Comparison of ENCODE assay signal across 11 cellular contexts in genomic region chr12:53378222-53378621, GRCh38. TPM values are rescaled to one million over a fixed set of nuclear protein-coding genes. Genes with fewer than 3 reads are reported as not detected.
DNase-seq lines count a peak whose midpoint lies in the region; ATAC-seq and TF ChIP-seq lines count a peak whose summit lies in the region.
"Had no signal": no experiment of that assay in that cellular context is flagged by ENCODE, and none has a peak within 500 bp of the region (broad histone marks: within the 10 kb centered on the region; RNA-seq: fewer than 3 reads in every experiment).

No MANE protein-coding gene starts in this region.

- intact Hi-C loops in PC-9 (cut with micrococcal nuclease; ENCODE audit: unreplicated experiment), result loop anchor here (2.0 kb wide), 1 partner anchor 57 kb away; the partner anchor contains the start of gene AAAS

- H3K4me1 Mint-ChIP-seq in GM23338, result peaks cover 23% of the 10 kb centered on the region

- H3K36me3 Mint-ChIP-seq in GM23338 (ENCODE audit: low read depth), result peaks cover 25% of the 10 kb centered on the region

- peaks cover 22% of the 10 kb centered on the region for H3K79me2 ChIP-seq in GM23338 (replicated peaks; ENCODE audit: insufficient read depth)
- peaks cover 24% of the 10 kb centered on the region for H3K79me2 ChIP-seq in PC-9 (ENCODE audit: low read depth)
- H3K79me2 ChIP-seq in hepatocyte, result peaks cover 23% of the 10 kb centered on the region
- peaks cover 19% of the 10 kb centered on the region for H3K79me2 ChIP-seq in smooth muscle cell (ENCODE audit: low read depth)

- H3K9me2 ChIP-seq in GM23338 (ENCODE audit: insufficient read depth), result no peaks in the 10 kb centered on the region
- H3K9me2 ChIP-seq in PC-9 (ENCODE audit: insufficient read depth), result no peaks in the 10 kb centered on the region
- no peaks in the 10 kb centered on the region for H3K9me2 ChIP-seq in hepatocyte (replicated peaks; ENCODE audit: insufficient read depth)

- ATAC-seq in GM23338 (no peak), HG03135 (IDR thresholded peaks at IDR 0.05; ENCODE audit: unreplicated experiment) (no peak), HG02798 (IDR thresholded peaks at IDR 0.05; ENCODE audit: poor library complexity, unreplicated experiment) (no peak)
- ATAC-seq in activated CD4-positive, CD25-positive, alpha-beta regulatory T cell treated with anti-CD3 and anti-CD28 coated beads, Interleukin-2, amount 50 U/mL, for 24 hours, result no peak

- no peak overlapping the region for H3K4me3 Mint-ChIP-seq in GM23338
- H3K4me3 Mint-ChIP-seq: activated naive CD8-positive, alpha-beta T cell treated with anti-CD3 and anti-CD28 coated beads, Interleukin-2, amount 10 ng/mL, durations not matched to agents 7 days and 5 days had no signal

- H3K27ac ChIP-seq in GM23338 (ENCODE audit: low read depth) (peak overlapping the region; percentile 78), PC-9 (peak overlapping the region; percentile 80), hepatocyte (peak overlapping the region; percentile 90), smooth muscle cell (ENCODE audit: low read depth) (peak overlapping the region; percentile 71)

- H3K4me3 ChIP-seq in GM23338 (peak overlapping the region; percentile 44; the same call in 1 of the 2 replicates), PC-9 (peak overlapping the region; percentile 76; the same call in 1 of the 2 replicates), hepatocyte (no peak overlapping the region), smooth muscle cell (no peak overlapping the region)

- H3K9me3 Mint-ChIP-seq in GM23338, result no peaks in the 10 kb centered on the region; the same call in 2 of the 3 replicates
- H3K9me3 Mint-ChIP-seq: activated naive CD8-positive, alpha-beta T cell treated with anti-CD3 and anti-CD28 coated beads, Interleukin-2, amount 10 ng/mL, durations not matched to agents 7 days and 5 days had no signal

- no peak overlapping the region for H3K9ac ChIP-seq in smooth muscle cell (ENCODE audit: low read depth)

- TF ChIP-seq CTCF in GM23338 (conservative IDR thresholded peaks at IDR 0.05; ENCODE audit: low read depth in 2 of 2), result no peak
- no peak for TF ChIP-seq CTCF in PC-9 (conservative IDR thresholded peaks at IDR 0.05)
- TF ChIP-seq CTCF in hepatocyte (IDR thresholded peaks at IDR 0.05; ENCODE audit: poor library complexity), result no peak
- TF ChIP-seq CTCF in smooth muscle cell (IDR thresholded peaks at IDR 0.05; ENCODE audit: borderline replicate concordance, insufficient read depth, poor library complexity, severe bottlenecking), result no peak

- H3K27ac Mint-ChIP-seq in GM23338, result peak overlapping the region; percentile 88
- H3K27ac Mint-ChIP-seq: activated naive CD8-positive, alpha-beta T cell treated with anti-CD3 and anti-CD28 coated beads, Interleukin-2, amount 10 ng/mL, durations not matched to agents 7 days and 5 days had no signal

- H3F3A ChIP-seq in GM23338 (replicated peaks; ENCODE audit: low read depth) (0 out of 2 replicates have a peak, but pooled peaks cover 6% of the 10 kb centered on the region), PC-9 (ENCODE audit: insufficient read depth, low read depth) (peaks cover 36% of the 10 kb centered on the region), smooth muscle cell (ENCODE audit: low read depth) (peaks cover 7% of the 10 kb centered on the region)

- H4K20me1 ChIP-seq in GM23338 (replicated peaks; ENCODE audit: insufficient read depth) (no peaks in the 10 kb centered on the region; the same call in 1 of the 2 replicates), PC-9 (ENCODE audit: insufficient read depth) (no peaks in the 10 kb centered on the region; the same call in 1 of the 2 replicates), hepatocyte (ENCODE audit: insufficient read depth, poor library complexity, severe bottlenecking) (peaks cover 9% of the 10 kb centered on the region), smooth muscle cell (ENCODE audit: low read depth) (peaks cover 24% of the 10 kb centered on the region)

- peak overlapping the region; percentile 48 for H3K4me2 ChIP-seq in GM23338
- H3K4me2 ChIP-seq in PC-9, result peak overlapping the region; percentile 92
- H3K4me2 ChIP-seq in hepatocyte, result peak overlapping the region; percentile 71
- peak overlapping the region; percentile 84 for H3K4me2 ChIP-seq in smooth muscle cell

- POLR2A ChIA-PET in PC-9 (lab: Charles Lee; ENCODE audit: unreplicated experiment), result interaction anchor here (0.6 to 1.1 kb wide), 2 partner anchors 9 to 14 kb away, joined by 3 to 10 read pairs; no protein-coding TSS in a partner anchor

- H3K9me3 ChIP-seq in PC-9 (ENCODE audit: insufficient read depth, low read depth) (no peaks in the 10 kb centered on the region), hepatocyte (ENCODE audit: low read depth) (no peaks in the 10 kb centered on the region), smooth muscle cell (replicated peaks; ENCODE audit: low read depth) (no peaks in the 10 kb centered on the region)

- CTCF ChIA-PET in PC-9 (lab: Charles Lee), result interaction anchor here (0.5 to 1.8 kb wide), 2 partner anchors 11 to 26 kb away, joined by 3 to 7 read pairs; no protein-coding TSS in a partner anchor

- H3K27me3 ChIP-seq in GM23338 (ENCODE audit: insufficient read depth) (no peaks in the 10 kb centered on the region), PC-9 (ENCODE audit: insufficient read depth, low read depth) (no peaks in the 10 kb centered on the region), hepatocyte (no peaks in the 10 kb centered on the region), smooth muscle cell (ENCODE audit: low read depth) (no peaks in the 10 kb centered on the region)

- H3K4me1 ChIP-seq in GM23338 (ENCODE audit: insufficient read depth), result peaks cover 11% of the 10 kb centered on the region
- peaks cover 30% of the 10 kb centered on the region for H3K4me1 ChIP-seq in PC-9 (replicated peaks; ENCODE audit: insufficient read depth)
- peaks cover 22% of the 10 kb centered on the region for H3K4me1 ChIP-seq in hepatocyte (ENCODE audit: insufficient read depth)
- peaks cover 30% of the 10 kb centered on the region for H3K4me1 ChIP-seq in smooth muscle cell (ENCODE audit: low read depth)

- peaks cover 4% of the 10 kb centered on the region for H3K27me3 Mint-ChIP-seq in GM23338 (ENCODE audit: insufficient read depth, low read depth, poor library complexity)
- H3K27me3 Mint-ChIP-seq: activated naive CD8-positive, alpha-beta T cell treated with anti-CD3 and anti-CD28 coated beads, Interleukin-2, amount 10 ng/mL, durations not matched to agents 7 days and 5 days had no signal

- DNase-seq in GM23338 (ENCODE audit: low spot score), result no peak
- no peak for DNase-seq in PC-9
- no peak for DNase-seq in hepatocyte (ENCODE audit: low spot score)
- DNase-seq in smooth muscle cell (lab: John Stamatoyannopoulos, UW; ENCODE audit: unreplicated experiment), result no peak
- DNase-seq in activated CD4-positive, alpha-beta T cell treated with anti-CD3 and anti-CD28 coated beads for 4 hours, result no peak
- DNase-seq: activated naive CD8-positive, alpha-beta T cell treated with anti-CD3 and anti-CD28 coated beads, Interleukin-2, amount 10 ng/mL, durations not matched to agents 7 days and 5 days; NCI-H2227 treated with DMSO at 0.1 percent for 48 hours had no signal

- WGBS in hepatocyte (ENCODE audit: low lambda C conversion rate, missing lambda C conversion rate), result 96% methylated on average over 12 of the region's 12 CpGs
- 98% methylated on average over 12 of the region's 12 CpGs for WGBS in smooth muscle cell (ENCODE audit: low lambda C conversion rate)

- H2AFZ ChIP-seq in GM23338 (peak overlapping the region; percentile 9), PC-9 (peak overlapping the region; percentile 85; the same call in 1 of the 2 replicates), hepatocyte (peak overlapping the region; percentile 37), smooth muscle cell (ENCODE audit: low read depth) (peak overlapping the region; percentile 85)

- H3K36me3 ChIP-seq in GM23338 (ENCODE audit: insufficient read depth), result peaks cover 13% of the 10 kb centered on the region; the same call in 1 of the 2 replicates
- peaks cover 12% of the 10 kb centered on the region for H3K36me3 ChIP-seq in PC-9 (ENCODE audit: low read depth)
- H3K36me3 ChIP-seq in hepatocyte (replicated peaks; ENCODE audit: insufficient read depth, low read depth), result no peaks in the 10 kb centered on the region
- H3K36me3 ChIP-seq in smooth muscle cell (ENCODE audit: low read depth), result no peaks in the 10 kb centered on the region

- no TSS peak for BruUV-seq in PC-9 (replicated peaks; lab: Mats Ljungman, UMichigan)

TF ChIP-seq in GM23338, 12 proteins besides CTCF, POLR2A, EP300 and RAD21 (continues in another document):
- TF ChIP-seq ZNF114 (CRISPR knock-in tag; IDR thresholded peaks at IDR 0.05) (no peak), EZH2 (IDR thresholded peaks at IDR 0.05; ENCODE audit: low read depth, unreplicated experiment) (no peak)

RNA-seq across cellular contexts. Expression of gene SP1, which starts 1.8 kb away (rescaled TPM):
- 68.4 and 73.3 TPM in 2 replicates for total RNA-seq in GM23338 (2014; rRNA removed; shearing (Covaris generic))
- polyA plus RNA-seq in GM23338 (2016; fragmentation: Nextera tagmentation; extraction: Ambion mirVana), result 10.6 and 11.1 TPM in 2 replicates
- 72.9 and 118 TPM in 2 replicates for total RNA-seq in PC-9 (2021)
- 48.0 and 53.3 TPM in 2 replicates for total RNA-seq in hepatocyte
- 11.0 and 12.8 TPM in 2 replicates for polyA plus RNA-seq in hepatocyte
- 48.6 and 51.5 TPM in 2 replicates for total RNA-seq in smooth muscle cell
- polyA plus RNA-seq in smooth muscle cell, result 10.1 and 10.2 TPM in 2 replicates

RNA-seq across cellular contexts. Expression of gene SP7, which starts 42.1 kb away (rescaled TPM):
- 0.04 and 0.17 TPM in 2 replicates for total RNA-seq in GM23338 (2014; rRNA removed; shearing (Covaris generic))
- polyA plus RNA-seq in GM23338 (2016; fragmentation: Nextera tagmentation; extraction: Ambion mirVana), result 0.16 TPM in 1 of 2 replicates, not detected in the other
- not detected in 2 replicates for total RNA-seq in PC-9 (2021)
- total RNA-seq in hepatocyte, result 0.20 TPM in 1 of 2 replicates, not detected in the other
- 0.60 TPM in 1 of 2 replicates, not detected in the other for polyA plus RNA-seq in hepatocyte
- 0.04 and 0.40 TPM in 2 replicates for total RNA-seq in smooth muscle cell
- polyA plus RNA-seq in smooth muscle cell, result 0.38 TPM in 1 of 2 replicates, not detected in the other
- total RNA-seq: activated naive CD8-positive, alpha-beta T cell treated with anti-CD3 and anti-CD28 coated beads, Interleukin-2, amount 10 ng/mL, durations not matched to agents 7 days and 5 days; LHCN-M2 had no signal

RNA-seq across cellular contexts. Expression of gene AMHR2, which starts 45.4 kb away (rescaled TPM):
- 0.24 TPM in 1 of 2 replicates, not detected in the other for total RNA-seq in GM23338 (2014; rRNA removed; shearing (Covaris generic))
- polyA plus RNA-seq in GM23338 (2016; fragmentation: Nextera tagmentation; extraction: Ambion mirVana) (not detected in 2 replicates), hepatocyte (12.8 and 16.9 TPM in 2 replicates), smooth muscle cell (0.49 TPM in 1 of 2 replicates, not detected in the other)
- total RNA-seq in PC-9 (2021) (not detected in 2 replicates), hepatocyte (6.4 and 13.9 TPM in 2 replicates), smooth muscle cell (not detected in 2 replicates)
- total RNA-seq: activated naive CD8-positive, alpha-beta T cell treated with anti-CD3 and anti-CD28 coated beads, Interleukin-2, amount 10 ng/mL, durations not matched to agents 7 days and 5 days; LHCN-M2 had no signal

RNA-seq across cellular contexts. Expression of gene AAAS, which starts 56.8 kb away (rescaled TPM):
- total RNA-seq in GM23338 (2014; rRNA removed; shearing (Covaris generic)), result 77.7 and 81.7 TPM in 2 replicates
- polyA plus RNA-seq in GM23338 (2016; fragmentation: Nextera tagmentation; extraction: Ambion mirVana), result 36.7 and 40.4 TPM in 2 replicates
- total RNA-seq in PC-9 (2021), result 53.4 and 67.3 TPM in 2 replicates
- total RNA-seq in hepatocyte, result 57.3 and 60.3 TPM in 2 replicates
- polyA plus RNA-seq in hepatocyte, result 70.6 and 79.9 TPM in 2 replicates
- 56.8 and 57.3 TPM in 2 replicates for total RNA-seq in smooth muscle cell
- polyA plus RNA-seq in smooth muscle cell, result 58.3 and 65.7 TPM in 2 replicates

Comparison
In these comparisons a context has a peak if more than half of its experiments do, and no peak if none do; other contexts are left out.
1. H2AFZ ChIP-seq: peak in every context shown above with its lines; median percentile 85 in PC-9; 85 in smooth muscle cell; 37 in hepatocyte; 9 in GM23338.
2. H3K4me3 ChIP-seq: peak in GM23338 (single experiment) and PC-9 (single experiment); none in hepatocyte (single experiment) and smooth muscle cell (single experiment).
3. Peak in every context shown above with its lines, with median percentiles within 50 percentile points of each other: H3K27ac ChIP-seq and H3K4me2 ChIP-seq.